Comparison of ENCODE assay signal across 1 cellular context in the genomic region with DNA sequence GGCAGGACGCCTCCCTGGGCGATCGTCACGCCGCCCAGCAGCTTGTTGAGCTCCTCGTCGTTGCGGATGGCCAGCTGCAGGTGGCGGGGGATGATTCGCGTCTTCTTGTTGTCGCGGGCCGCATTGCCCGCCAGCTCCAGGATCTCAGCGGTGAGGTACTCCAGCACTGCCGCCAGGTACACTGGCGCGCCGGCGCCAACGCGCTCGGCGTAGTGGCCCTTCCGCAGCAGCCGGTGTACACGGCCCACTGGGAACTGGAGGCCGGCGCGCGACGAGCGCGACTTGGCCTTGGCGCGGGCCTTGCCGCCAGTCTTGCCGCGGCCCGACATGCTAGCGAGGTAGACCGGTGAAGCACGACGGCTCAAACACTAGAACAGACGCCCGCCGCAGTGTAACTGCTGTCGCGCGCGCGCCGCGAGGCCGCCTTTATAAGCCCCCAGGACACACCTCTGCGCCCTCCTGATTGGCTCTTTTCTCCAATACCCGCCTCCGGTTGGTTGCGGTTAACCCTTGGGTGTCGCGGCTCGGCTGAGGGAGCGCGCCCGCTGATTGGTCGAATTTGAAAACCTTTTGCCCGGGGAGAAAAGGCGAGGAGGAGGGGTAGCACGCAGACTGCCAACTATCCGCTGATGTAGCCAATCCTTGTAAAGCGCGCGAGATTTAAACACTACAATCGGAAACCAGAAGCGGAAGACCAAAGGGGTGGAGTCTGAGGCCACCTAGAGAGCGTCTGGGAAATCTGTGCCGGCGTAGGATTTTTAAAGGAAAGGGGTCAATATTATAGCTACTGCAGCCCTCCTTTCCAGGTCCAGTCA.
TF ChIP-seq lines count a peak whose summit lies in the region.

No MANE protein-coding gene starts in this region.

TF ChIP-seq in GM23338, 12 proteins besides CTCF, POLR2A, EP300 and RAD21:
- TF ChIP-seq, protein P1, sequence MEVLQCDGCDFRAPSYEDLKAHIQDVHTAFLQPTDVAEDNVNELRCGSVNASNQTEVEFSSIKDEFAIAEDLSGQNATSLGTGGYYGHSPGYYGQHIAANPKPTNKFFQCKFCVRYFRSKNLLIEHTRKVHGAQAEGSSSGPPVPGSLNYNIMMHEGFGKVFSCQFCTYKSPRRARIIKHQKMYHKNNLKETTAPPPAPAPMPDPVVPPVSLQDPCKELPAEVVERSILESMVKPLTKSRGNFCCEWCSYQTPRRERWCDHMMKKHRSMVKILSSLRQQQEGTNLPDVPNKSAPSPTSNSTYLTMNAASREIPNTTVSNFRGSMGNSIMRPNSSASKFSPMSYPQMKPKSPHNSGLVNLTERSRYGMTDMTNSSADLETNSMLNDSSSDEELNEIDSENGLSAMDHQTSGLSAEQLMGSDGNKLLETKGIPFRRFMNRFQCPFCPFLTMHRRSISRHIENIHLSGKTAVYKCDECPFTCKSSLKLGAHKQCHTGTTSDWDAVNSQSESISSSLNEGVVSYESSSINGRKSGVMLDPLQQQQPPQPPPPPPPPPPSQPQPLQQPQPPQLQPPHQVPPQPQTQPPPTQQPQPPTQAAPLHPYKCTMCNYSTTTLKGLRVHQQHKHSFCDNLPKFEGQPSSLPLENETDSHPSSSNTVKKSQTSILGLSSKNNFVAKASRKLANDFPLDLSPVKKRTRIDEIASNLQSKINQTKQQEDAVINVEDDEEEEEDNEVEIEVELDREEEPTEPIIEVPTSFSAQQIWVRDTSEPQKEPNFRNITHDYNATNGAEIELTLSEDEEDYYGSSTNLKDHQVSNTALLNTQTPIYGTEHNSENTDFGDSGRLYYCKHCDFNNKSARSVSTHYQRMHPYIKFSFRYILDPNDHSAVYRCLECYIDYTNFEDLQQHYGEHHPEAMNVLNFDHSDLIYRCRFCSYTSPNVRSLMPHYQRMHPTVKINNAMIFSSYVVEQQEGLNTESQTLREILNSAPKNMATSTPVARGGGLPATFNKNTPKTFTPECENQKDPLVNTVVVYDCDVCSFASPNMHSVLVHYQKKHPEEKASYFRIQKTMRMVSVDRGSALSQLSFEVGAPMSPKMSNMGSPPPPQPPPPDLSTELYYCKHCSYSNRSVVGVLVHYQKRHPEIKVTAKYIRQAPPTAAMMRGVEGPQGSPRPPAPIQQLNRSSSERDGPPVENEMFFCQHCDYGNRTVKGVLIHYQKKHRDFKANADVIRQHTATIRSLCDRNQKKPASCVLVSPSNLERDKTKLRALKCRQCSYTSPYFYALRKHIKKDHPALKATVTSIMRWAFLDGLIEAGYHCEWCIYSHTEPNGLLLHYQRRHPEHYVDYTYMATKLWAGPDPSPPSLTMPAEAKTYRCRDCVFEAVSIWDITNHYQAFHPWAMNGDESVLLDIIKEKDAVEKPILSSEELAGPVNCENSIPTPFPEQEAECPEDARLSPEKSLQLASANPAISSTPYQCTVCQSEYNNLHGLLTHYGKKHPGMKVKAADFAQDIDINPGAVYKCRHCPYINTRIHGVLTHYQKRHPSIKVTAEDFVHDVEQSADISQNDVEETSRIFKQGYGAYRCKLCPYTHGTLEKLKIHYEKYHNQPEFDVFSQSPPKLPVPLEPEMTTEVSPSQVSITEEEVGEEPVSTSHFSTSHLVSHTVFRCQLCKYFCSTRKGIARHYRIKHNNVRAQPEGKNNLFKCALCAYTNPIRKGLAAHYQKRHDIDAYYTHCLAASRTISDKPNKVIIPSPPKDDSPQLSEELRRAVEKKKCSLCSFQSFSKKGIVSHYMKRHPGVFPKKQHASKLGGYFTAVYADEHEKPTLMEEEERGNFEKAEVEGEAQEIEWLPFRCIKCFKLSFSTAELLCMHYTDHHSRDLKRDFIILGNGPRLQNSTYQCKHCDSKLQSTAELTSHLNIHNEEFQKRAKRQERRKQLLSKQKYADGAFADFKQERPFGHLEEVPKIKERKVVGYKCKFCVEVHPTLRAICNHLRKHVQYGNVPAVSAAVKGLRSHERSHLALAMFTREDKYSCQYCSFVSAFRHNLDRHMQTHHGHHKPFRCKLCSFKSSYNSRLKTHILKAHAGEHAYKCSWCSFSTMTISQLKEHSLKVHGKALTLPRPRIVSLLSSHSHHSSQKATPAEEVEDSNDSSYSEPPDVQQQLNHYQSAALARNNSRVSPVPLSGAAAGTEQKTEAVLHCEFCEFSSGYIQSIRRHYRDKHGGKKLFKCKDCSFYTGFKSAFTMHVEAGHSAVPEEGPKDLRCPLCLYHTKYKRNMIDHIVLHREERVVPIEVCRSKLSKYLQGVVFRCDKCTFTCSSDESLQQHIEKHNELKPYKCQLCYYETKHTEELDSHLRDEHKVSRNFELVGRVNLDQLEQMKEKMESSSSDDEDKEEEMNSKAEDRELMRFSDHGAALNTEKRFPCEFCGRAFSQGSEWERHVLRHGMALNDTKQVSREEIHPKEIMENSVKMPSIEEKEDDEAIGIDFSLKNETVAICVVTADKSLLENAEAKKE (CRISPR knock-in tag; IDR thresholded peaks at IDR 0.05): no peak
- TF ChIP-seq, protein P2, sequence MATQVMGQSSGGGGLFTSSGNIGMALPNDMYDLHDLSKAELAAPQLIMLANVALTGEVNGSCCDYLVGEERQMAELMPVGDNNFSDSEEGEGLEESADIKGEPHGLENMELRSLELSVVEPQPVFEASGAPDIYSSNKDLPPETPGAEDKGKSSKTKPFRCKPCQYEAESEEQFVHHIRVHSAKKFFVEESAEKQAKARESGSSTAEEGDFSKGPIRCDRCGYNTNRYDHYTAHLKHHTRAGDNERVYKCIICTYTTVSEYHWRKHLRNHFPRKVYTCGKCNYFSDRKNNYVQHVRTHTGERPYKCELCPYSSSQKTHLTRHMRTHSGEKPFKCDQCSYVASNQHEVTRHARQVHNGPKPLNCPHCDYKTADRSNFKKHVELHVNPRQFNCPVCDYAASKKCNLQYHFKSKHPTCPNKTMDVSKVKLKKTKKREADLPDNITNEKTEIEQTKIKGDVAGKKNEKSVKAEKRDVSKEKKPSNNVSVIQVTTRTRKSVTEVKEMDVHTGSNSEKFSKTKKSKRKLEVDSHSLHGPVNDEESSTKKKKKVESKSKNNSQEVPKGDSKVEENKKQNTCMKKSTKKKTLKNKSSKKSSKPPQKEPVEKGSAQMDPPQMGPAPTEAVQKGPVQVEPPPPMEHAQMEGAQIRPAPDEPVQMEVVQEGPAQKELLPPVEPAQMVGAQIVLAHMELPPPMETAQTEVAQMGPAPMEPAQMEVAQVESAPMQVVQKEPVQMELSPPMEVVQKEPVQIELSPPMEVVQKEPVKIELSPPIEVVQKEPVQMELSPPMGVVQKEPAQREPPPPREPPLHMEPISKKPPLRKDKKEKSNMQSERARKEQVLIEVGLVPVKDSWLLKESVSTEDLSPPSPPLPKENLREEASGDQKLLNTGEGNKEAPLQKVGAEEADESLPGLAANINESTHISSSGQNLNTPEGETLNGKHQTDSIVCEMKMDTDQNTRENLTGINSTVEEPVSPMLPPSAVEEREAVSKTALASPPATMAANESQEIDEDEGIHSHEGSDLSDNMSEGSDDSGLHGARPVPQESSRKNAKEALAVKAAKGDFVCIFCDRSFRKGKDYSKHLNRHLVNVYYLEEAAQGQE (IDR thresholded peaks at IDR 0.05; ENCODE audit: unreplicated experiment): no peak
- TF ChIP-seq JUNB (IDR thresholded peaks at IDR 0.05; ENCODE audit: unreplicated experiment) (no peak), ZNF114 (CRISPR knock-in tag; IDR thresholded peaks at IDR 0.05) (no peak), POLR2AphosphoS5 (IDR thresholded peaks at IDR 0.05; ENCODE audit: low read depth) (peak; percentile 100), CREB1 (CRISPR knock-in tag; IDR thresholded peaks at IDR 0.05; ENCODE audit: low read depth) (peak; percentile 64), NANOG (IDR thresholded peaks at IDR 0.05; ENCODE audit: borderline replicate concordance) (0 out of 2 replicates have a peak, but pooled peaks have one; percentile 18), EZH2 (IDR thresholded peaks at IDR 0.05; ENCODE audit: low read depth, unreplicated experiment) (no peak), ZNF331 (CRISPR knock-in tag; IDR thresholded peaks at IDR 0.05; ENCODE audit: low read depth) (no peak), STAT1 (IDR thresholded peaks at IDR 0.05; ENCODE audit: unreplicated experiment) (no peak), EZH2phosphoT487 (IDR thresholded peaks at IDR 0.05; ENCODE audit: unreplicated experiment) (no peak)
- TF ChIP-seq, protein P3, sequence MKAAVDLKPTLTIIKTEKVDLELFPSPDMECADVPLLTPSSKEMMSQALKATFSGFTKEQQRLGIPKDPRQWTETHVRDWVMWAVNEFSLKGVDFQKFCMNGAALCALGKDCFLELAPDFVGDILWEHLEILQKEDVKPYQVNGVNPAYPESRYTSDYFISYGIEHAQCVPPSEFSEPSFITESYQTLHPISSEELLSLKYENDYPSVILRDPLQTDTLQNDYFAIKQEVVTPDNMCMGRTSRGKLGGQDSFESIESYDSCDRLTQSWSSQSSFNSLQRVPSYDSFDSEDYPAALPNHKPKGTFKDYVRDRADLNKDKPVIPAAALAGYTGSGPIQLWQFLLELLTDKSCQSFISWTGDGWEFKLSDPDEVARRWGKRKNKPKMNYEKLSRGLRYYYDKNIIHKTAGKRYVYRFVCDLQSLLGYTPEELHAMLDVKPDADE (IDR thresholded peaks at IDR 0.05): peak; percentile 52; the same call in 1 of the 2 replicates
